Comparison of ENCODE assay signal across 1 cellular context in the genomic region with DNA sequence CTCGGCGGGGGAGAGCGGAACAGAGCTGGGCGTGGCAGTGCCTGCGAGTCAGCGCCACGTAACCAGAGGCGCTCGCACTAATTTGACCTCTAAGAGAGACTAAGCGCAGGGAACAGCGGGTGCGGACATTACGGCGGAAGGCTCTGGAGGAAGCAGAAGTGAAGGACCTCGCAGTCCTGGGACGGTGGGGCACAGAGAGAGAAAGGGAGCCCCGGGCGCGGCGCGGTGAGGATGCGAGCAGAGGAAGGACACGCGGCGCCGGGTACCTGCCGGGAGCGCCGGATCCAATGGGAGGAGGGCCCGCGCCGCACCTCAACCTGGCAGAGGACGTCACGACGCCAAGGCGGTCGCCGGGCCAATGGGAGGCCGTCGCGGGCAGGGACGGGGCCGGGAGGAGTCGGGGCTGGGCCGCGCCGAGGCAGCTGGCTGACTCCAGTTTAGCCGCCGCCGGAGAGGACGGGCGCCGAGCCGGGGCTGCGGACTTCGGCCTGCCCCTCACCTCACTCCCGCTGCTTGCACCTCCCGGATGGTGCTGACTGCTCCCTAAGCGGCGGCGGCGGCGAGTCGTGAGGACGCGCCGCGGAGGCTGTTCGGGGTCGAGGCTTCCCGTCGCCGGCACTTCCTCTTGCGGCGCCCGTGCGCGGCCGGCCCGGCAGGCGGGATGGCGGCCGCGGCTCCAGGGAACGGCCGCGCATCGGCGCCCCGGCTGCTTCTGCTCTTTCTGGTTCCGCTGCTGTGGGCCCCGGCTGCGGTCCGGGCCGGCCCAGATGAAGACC.
A peak's percentile ranks its signal among the peaks of the same experiment; 100 is the strongest.
TF ChIP-seq lines count a peak whose summit lies in the region.

A gene with protein sequence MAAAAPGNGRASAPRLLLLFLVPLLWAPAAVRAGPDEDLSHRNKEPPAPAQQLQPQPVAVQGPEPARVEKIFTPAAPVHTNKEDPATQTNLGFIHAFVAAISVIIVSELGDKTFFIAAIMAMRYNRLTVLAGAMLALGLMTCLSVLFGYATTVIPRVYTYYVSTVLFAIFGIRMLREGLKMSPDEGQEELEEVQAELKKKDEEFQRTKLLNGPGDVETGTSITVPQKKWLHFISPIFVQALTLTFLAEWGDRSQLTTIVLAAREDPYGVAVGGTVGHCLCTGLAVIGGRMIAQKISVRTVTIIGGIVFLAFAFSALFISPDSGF (plus strand): TSS at position 429 of the 776 bp plus-strand sequence. CDS start 233 bp downstream, at position 662.

TF ChIP-seq in HepG2, 621 proteins besides CTCF, POLR2A, EP300 and RAD21 (continued from another document and continues in another):
- TF ChIP-seq ZNF274 (CRISPR knock-in tag; IDR thresholded peaks at IDR 0.05) (peak; percentile 76; the same call in 1 of the 2 replicates), PHF8 (CRISPR knock-in tag; IDR thresholded peaks at IDR 0.05) (peak; percentile 93), KLF6 (CRISPR knock-in tag; IDR thresholded peaks at IDR 0.05) (peak; percentile 33; the same call in 1 of the 2 replicates), BRD4 (CRISPR knock-in tag; IDR thresholded peaks at IDR 0.05) (peak; percentile 38; the same call in 1 of the 2 replicates), TAF1 (CRISPR knock-in tag; IDR thresholded peaks at IDR 0.05) (peak; percentile 96), ZBTB20 (CRISPR knock-in tag; IDR thresholded peaks at IDR 0.05; ENCODE audit: borderline replicate concordance, low read depth) (0 out of 2 replicates have a peak, but pooled peaks have one; percentile 35), ZNF703 (CRISPR knock-in tag; IDR thresholded peaks at IDR 0.05; ENCODE audit: borderline replicate concordance) (peak; percentile 83; the same call in 1 of the 2 replicates), RNF2 (conservative IDR thresholded peaks at IDR 0.05; ENCODE audit: low read depth) (peak; percentile 64), KDM1A (CRISPR knock-in tag; IDR thresholded peaks at IDR 0.05) (peak; percentile 2; the same call in 1 of the 2 replicates), ZNF550 (CRISPR knock-in tag; IDR thresholded peaks at IDR 0.05; ENCODE audit: borderline replicate concordance) (peak; percentile 33; the same call in 1 of the 2 replicates), HDAC1 (CRISPR knock-in tag; IDR thresholded peaks at IDR 0.05) (peak; percentile 53), NFYC (CRISPR knock-in tag; IDR thresholded peaks at IDR 0.05) (peak; percentile 86), XBP1 (CRISPR knock-in tag; IDR thresholded peaks at IDR 0.05) (no peak), GABPA (IDR thresholded peaks at IDR 0.05; ENCODE audit: low read depth, low read length) (no peak), GABPA (CRISPR knock-in tag; IDR thresholded peaks at IDR 0.05; ENCODE audit: low read depth) (no peak), GATA4 (IDR thresholded peaks at IDR 0.05; ENCODE audit: borderline replicate concordance, low read depth) (no peak), ZNF33A (CRISPR knock-in tag; IDR thresholded peaks at IDR 0.05; ENCODE audit: borderline replicate concordance) (no peak), ATAD3A (CRISPR knock-in tag; IDR thresholded peaks at IDR 0.05) (no peak), POGZ (CRISPR knock-in tag; IDR thresholded peaks at IDR 0.05) (peak; percentile 76), ZNF549 (CRISPR knock-in tag; IDR thresholded peaks at IDR 0.05) (no peak), ZNF431 (CRISPR knock-in tag; IDR thresholded peaks at IDR 0.05; ENCODE audit: borderline replicate concordance, low read depth) (peak; percentile 31), ETV6 (CRISPR knock-in tag; conservative IDR thresholded peaks at IDR 0.05) (peak; percentile 28), NR2C2 (CRISPR knock-in tag; IDR thresholded peaks at IDR 0.05; ENCODE audit: borderline replicate concordance) (no peak; the same call in 1 of the 2 replicates), IKZF1 (IDR thresholded peaks at IDR 0.05) (no peak), CREB1 (IDR thresholded peaks at IDR 0.05) (peak; percentile 83), CREB1 (CRISPR knock-in tag; IDR thresholded peaks at IDR 0.05) (peak; percentile 60), THAP11 (CRISPR knock-in tag; IDR thresholded peaks at IDR 0.05) (peak; percentile 72; the same call in 1 of the 2 replicates), ISX (CRISPR knock-in tag; conservative IDR thresholded peaks at IDR 0.05) (no peak), ZFYVE20 (CRISPR knock-in tag; IDR thresholded peaks at IDR 0.05; ENCODE audit: borderline replicate concordance, low read depth) (peak; percentile 45; the same call in 1 of the 2 replicates)
- TF ChIP-seq, protein P1, sequence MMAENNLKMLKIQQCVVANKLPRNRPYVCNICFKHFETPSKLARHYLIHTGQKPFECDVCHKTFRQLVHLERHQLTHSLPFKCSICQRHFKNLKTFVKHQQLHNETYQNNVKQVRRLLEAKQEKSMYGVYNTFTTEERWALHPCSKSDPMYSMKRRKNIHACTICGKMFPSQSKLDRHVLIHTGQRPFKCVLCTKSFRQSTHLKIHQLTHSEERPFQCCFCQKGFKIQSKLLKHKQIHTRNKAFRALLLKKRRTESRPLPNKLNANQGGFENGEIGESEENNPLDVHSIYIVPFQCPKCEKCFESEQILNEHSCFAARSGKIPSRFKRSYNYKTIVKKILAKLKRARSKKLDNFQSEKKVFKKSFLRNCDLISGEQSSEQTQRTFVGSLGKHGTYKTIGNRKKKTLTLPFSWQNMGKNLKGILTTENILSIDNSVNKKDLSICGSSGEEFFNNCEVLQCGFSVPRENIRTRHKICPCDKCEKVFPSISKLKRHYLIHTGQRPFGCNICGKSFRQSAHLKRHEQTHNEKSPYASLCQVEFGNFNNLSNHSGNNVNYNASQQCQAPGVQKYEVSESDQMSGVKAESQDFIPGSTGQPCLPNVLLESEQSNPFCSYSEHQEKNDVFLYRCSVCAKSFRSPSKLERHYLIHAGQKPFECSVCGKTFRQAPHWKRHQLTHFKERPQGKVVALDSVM (CRISPR knock-in tag; IDR thresholded peaks at IDR 0.05): peak; percentile 45; the same call in 1 of the 2 replicates
- TF ChIP-seq, protein P2, sequence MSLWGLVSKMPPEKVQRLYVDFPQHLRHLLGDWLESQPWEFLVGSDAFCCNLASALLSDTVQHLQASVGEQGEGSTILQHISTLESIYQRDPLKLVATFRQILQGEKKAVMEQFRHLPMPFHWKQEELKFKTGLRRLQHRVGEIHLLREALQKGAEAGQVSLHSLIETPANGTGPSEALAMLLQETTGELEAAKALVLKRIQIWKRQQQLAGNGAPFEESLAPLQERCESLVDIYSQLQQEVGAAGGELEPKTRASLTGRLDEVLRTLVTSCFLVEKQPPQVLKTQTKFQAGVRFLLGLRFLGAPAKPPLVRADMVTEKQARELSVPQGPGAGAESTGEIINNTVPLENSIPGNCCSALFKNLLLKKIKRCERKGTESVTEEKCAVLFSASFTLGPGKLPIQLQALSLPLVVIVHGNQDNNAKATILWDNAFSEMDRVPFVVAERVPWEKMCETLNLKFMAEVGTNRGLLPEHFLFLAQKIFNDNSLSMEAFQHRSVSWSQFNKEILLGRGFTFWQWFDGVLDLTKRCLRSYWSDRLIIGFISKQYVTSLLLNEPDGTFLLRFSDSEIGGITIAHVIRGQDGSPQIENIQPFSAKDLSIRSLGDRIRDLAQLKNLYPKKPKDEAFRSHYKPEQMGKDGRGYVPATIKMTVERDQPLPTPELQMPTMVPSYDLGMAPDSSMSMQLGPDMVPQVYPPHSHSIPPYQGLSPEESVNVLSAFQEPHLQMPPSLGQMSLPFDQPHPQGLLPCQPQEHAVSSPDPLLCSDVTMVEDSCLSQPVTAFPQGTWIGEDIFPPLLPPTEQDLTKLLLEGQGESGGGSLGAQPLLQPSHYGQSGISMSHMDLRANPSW (CRISPR knock-in tag; IDR thresholded peaks at IDR 0.05; ENCODE audit: borderline replicate concordance): peak; percentile 48; the same call in 1 of the 2 replicates
- TF ChIP-seq, protein P3, sequence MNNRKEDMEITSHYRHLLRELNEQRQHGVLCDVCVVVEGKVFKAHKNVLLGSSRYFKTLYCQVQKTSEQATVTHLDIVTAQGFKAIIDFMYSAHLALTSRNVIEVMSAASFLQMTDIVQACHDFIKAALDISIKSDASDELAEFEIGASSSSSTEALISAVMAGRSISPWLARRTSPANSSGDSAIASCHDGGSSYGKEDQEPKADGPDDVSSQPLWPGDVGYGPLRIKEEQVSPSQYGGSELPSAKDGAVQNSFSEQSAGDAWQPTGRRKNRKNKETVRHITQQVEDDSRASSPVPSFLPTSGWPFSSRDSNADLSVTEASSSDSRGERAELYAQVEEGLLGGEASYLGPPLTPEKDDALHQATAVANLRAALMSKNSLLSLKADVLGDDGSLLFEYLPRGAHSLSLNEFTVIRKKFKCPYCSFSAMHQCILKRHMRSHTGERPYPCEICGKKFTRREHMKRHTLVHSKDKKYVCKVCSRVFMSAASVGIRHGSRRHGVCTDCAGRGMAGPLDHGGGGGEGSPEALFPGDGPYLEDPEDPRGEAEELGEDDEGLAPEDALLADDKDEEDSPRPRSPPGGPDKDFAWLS (CRISPR knock-in tag; IDR thresholded peaks at IDR 0.05; ENCODE audit: borderline replicate concordance): 0 out of 2 replicates have a peak, but pooled peaks have one; percentile 83
- TF ChIP-seq, protein P4, sequence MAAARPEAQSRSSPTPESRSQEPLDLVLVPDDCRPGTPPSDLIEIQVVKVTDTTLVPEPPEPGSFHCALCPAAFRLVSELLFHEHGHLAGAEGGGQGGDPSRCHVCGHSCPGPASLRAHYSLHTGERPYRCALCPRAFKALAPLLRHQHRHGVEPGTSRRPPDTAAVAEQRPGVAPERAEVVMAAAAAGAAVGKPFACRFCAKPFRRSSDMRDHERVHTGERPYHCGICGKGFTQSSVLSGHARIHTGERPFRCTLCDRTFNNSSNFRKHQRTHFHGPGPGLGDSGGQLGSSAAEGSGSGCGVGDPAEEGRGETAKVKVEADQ (CRISPR knock-in tag; IDR thresholded peaks at IDR 0.05; ENCODE audit: borderline replicate concordance): peak; percentile 57; the same call in 1 of the 2 replicates
- TF ChIP-seq, protein P5, sequence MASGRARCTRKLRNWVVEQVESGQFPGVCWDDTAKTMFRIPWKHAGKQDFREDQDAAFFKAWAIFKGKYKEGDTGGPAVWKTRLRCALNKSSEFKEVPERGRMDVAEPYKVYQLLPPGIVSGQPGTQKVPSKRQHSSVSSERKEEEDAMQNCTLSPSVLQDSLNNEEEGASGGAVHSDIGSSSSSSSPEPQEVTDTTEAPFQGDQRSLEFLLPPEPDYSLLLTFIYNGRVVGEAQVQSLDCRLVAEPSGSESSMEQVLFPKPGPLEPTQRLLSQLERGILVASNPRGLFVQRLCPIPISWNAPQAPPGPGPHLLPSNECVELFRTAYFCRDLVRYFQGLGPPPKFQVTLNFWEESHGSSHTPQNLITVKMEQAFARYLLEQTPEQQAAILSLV (CRISPR knock-in tag; IDR thresholded peaks at IDR 0.05; ENCODE audit: borderline replicate concordance): peak; percentile 81; the same call in 1 of the 2 replicates
- TF ChIP-seq, protein P6, sequence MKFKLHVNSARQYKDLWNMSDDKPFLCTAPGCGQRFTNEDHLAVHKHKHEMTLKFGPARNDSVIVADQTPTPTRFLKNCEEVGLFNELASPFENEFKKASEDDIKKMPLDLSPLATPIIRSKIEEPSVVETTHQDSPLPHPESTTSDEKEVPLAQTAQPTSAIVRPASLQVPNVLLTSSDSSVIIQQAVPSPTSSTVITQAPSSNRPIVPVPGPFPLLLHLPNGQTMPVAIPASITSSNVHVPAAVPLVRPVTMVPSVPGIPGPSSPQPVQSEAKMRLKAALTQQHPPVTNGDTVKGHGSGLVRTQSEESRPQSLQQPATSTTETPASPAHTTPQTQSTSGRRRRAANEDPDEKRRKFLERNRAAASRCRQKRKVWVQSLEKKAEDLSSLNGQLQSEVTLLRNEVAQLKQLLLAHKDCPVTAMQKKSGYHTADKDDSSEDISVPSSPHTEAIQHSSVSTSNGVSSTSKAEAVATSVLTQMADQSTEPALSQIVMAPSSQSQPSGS (CRISPR knock-in tag; IDR thresholded peaks at IDR 0.05): peak; percentile 29; the same call in 1 of the 2 replicates
- TF ChIP-seq, protein P7, sequence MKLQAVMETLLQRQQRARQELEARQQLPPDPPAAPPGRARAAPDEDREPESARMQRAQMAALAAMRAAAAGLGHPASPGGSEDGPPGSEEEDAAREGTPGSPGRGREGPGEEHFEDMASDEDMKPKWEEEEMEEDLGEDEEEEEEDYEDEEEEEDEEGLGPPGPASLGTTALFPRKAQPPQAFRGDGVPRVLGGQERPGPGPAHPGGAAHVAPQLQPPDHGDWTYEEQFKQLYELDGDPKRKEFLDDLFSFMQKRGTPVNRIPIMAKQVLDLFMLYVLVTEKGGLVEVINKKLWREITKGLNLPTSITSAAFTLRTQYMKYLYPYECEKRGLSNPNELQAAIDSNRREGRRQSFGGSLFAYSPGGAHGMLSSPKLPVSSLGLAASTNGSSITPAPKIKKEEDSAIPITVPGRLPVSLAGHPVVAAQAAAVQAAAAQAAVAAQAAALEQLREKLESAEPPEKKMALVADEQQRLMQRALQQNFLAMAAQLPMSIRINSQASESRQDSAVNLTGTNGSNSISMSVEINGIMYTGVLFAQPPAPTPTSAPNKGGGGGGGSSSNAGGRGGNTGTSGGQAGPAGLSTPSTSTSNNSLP (IDR thresholded peaks at IDR 0.05; ENCODE audit: low read depth, low read length): no peak
- TF ChIP-seq, protein P8, sequence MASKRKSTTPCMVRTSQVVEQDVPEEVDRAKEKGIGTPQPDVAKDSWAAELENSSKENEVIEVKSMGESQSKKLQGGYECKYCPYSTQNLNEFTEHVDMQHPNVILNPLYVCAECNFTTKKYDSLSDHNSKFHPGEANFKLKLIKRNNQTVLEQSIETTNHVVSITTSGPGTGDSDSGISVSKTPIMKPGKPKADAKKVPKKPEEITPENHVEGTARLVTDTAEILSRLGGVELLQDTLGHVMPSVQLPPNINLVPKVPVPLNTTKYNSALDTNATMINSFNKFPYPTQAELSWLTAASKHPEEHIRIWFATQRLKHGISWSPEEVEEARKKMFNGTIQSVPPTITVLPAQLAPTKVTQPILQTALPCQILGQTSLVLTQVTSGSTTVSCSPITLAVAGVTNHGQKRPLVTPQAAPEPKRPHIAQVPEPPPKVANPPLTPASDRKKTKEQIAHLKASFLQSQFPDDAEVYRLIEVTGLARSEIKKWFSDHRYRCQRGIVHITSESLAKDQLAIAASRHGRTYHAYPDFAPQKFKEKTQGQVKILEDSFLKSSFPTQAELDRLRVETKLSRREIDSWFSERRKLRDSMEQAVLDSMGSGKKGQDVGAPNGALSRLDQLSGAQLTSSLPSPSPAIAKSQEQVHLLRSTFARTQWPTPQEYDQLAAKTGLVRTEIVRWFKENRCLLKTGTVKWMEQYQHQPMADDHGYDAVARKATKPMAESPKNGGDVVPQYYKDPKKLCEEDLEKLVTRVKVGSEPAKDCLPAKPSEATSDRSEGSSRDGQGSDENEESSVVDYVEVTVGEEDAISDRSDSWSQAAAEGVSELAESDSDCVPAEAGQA (IDR thresholded peaks at IDR 0.05; ENCODE audit: low read depth): peak; percentile 56; the same call in 1 of the 2 replicates
- TF ChIP-seq, protein P8 (CRISPR knock-in tag; IDR thresholded peaks at IDR 0.05; ENCODE audit: borderline replicate concordance): no peak
